Comparison of ENCODE assay signal across 15 cellular contexts in genomic region chr14:22769369-22769768, GRCh38. TPM values are rescaled to one million over a fixed set of nuclear protein-coding genes. Genes with fewer than 3 reads are reported as not detected.
DNase-seq lines count a peak whose midpoint lies in the region; ATAC-seq and TF ChIP-seq lines count a peak whose summit lies in the region.
"Had no signal": no experiment of that assay in that cellular context is flagged by ENCODE, and none has a peak within 500 bp of the region (broad histone marks: within the 10 kb centered on the region; RNA-seq: fewer than 3 reads in every experiment).

No MANE protein-coding gene starts in this region.

- no peak for DNase-seq in activated T-cell treated with anti-CD3 and anti-CD28 coated beads, Interleukin-2, amount 50 U/mL, for 72 hours
- DNase-seq in activated T-cell treated with anti-CD3 and anti-CD28 coated beads, Interleukin-2, amount 50 U/mL, for 48 hours = no peak
- DNase-seq in NCI-H82 (lab: John Stamatoyannopoulos, UW) (peak; percentile 54), foreskin melanocyte (peak; percentile 47), retinal pigment epithelial cell (ENCODE audit: low read depth) (peak; percentile 61), NOMO-1 treated with dmso at 0.1 percent for 144 hours (lab: John Stamatoyannopoulos, UW; ENCODE audit: unreplicated experiment) (no peak), HAP-1 (ENCODE audit: low spot score in 2 of 2) (no peak)
- DNase-seq: gastrocnemius medialis; NCI-H2171 treated with DMSO at 0.1 percent for 48 hours; NCI-H526 treated with DMSO at 0.1 percent for 48 hours; retina; stimulated activated CD4-positive, alpha-beta T cell treated with anti-CD3 and anti-CD28 coated beads, Interleukin-12 subunit alpha, Interleukin-12 subunit beta, amount 100 ng/mL, for 4 hours; stimulated activated CD8-positive, alpha-beta memory T cell treated with anti-CD3 and anti-CD28 coated beads, Interleukin-4, amount 100 ng/mL, for 48 hours had no signal

- no peaks in the 10 kb centered on the region for H3K9me3 ChIP-seq in HAP-1
- H3K9me3 ChIP-seq: gastrocnemius medialis had no signal

- H3K4me3 Mint-ChIP-seq in activated T-cell treated with anti-CD3 and anti-CD28 coated beads, Interleukin-2, amount 50 U/mL, for 72 hours = peak overlapping the region in 1 of 2 donors; percentile 47

- peaks cover 25 to 34% of the 10 kb centered on the region in 2 donors for H3K36me3 Mint-ChIP-seq in activated T-cell treated with anti-CD3 and anti-CD28 coated beads, Interleukin-2, amount 50 U/mL, for 72 hours (ENCODE audit: insufficient read depth in 2 of 2)

- H3K4me3 ChIP-seq in retinal pigment epithelial cell (ENCODE audit: low read length) (no peak overlapping the region), HAP-1 (no peak overlapping the region)
- H3K4me3 ChIP-seq: gastrocnemius medialis had no signal

- ATAC-seq in activated T-cell treated with anti-CD3 and anti-CD28 coated beads, Interleukin-2, amount 50 U/mL, for 72 hours (replicated peaks in 1 of 2) = no peak
- ATAC-seq in HG03280 (IDR thresholded peaks at IDR 0.05; ENCODE audit: unreplicated experiment) = no peak
- ATAC-seq: gastrocnemius medialis, Right ventricle myocardium inferior had no signal

- peaks cover 55% of the 10 kb centered on the region for H3K36me3 ChIP-seq in HAP-1 (replicated peaks)

- H3K27me3 ChIP-seq in HAP-1 (ENCODE audit: low read depth) = no peaks in the 10 kb centered on the region
- H3K27me3 ChIP-seq: gastrocnemius medialis had no signal

- H3K4me1 Mint-ChIP-seq in activated T-cell treated with anti-CD3 and anti-CD28 coated beads, Interleukin-2, amount 50 U/mL, for 72 hours (ENCODE audit: low read depth) = peaks cover 45% of the 10 kb centered on the region

- in situ Hi-C loops in HAP-1 (cut with MboI; ENCODE audit: low sequenced_read_pairs) = no loop called here

- peaks cover 18% of the 10 kb centered on the region for H3K4me1 ChIP-seq in HAP-1

- H3K9me3 Mint-ChIP-seq in activated T-cell treated with anti-CD3 and anti-CD28 coated beads, Interleukin-2, amount 50 U/mL, for 72 hours = peaks cover 0 to 2% of the 10 kb centered on the region in 2 donors

- H3K27ac Mint-ChIP-seq in activated T-cell treated with anti-CD3 and anti-CD28 coated beads, Interleukin-2, amount 50 U/mL, for 72 hours = peak overlapping the region; percentile 84

- no peak for TF ChIP-seq CTCF in retinal pigment epithelial cell (conservative IDR thresholded peaks at IDR 0.05; ENCODE audit: low read depth, low read length)

- H3K27me3 Mint-ChIP-seq in activated T-cell treated with anti-CD3 and anti-CD28 coated beads, Interleukin-2, amount 50 U/mL, for 72 hours (ENCODE audit: low read depth) = no peaks in the 10 kb centered on the region

RNA-seq across cellular contexts. Expression of gene OXA1L, which starts 2.9 kb away (rescaled TPM):
- 100 to 1,000 TPM; 135 to 136 TPM for total RNA-seq in activated T-cell treated with anti-CD3 and anti-CD28 coated beads, Interleukin-2, amount 50 U/mL, for 72 hours

RNA-seq across cellular contexts. Expression of gene SLC7A7, which starts 45.9 kb away (rescaled TPM):
- 1 to 10 TPM in 1 of 2 donors, under 1 TPM in 1; 0.21 to 1.5 TPM for total RNA-seq in activated T-cell treated with anti-CD3 and anti-CD28 coated beads, Interleukin-2, amount 50 U/mL, for 72 hours

Comparison
In these comparisons a context has a peak if more than half of its experiments do, and no peak if none do; other contexts are left out.
1. DNase-seq: peak in NCI-H82 (single experiment), foreskin melanocyte (single experiment) and retinal pigment epithelial cell (single experiment); none in activated T-cell treated with anti-CD3 and anti-CD28 coated beads, Interleukin-2, amount 50 U/mL, for 72 hours (0 of 2), activated T-cell treated with anti-CD3 and anti-CD28 coated beads, Interleukin-2, amount 50 U/mL, for 48 hours (0 of 2), NOMO-1 treated with dmso at 0.1 percent for 144 hours (single experiment) and HAP-1 (0 of 2).